9 cellular contexts compared by ENCODE assay signal in the genomic region with DNA sequence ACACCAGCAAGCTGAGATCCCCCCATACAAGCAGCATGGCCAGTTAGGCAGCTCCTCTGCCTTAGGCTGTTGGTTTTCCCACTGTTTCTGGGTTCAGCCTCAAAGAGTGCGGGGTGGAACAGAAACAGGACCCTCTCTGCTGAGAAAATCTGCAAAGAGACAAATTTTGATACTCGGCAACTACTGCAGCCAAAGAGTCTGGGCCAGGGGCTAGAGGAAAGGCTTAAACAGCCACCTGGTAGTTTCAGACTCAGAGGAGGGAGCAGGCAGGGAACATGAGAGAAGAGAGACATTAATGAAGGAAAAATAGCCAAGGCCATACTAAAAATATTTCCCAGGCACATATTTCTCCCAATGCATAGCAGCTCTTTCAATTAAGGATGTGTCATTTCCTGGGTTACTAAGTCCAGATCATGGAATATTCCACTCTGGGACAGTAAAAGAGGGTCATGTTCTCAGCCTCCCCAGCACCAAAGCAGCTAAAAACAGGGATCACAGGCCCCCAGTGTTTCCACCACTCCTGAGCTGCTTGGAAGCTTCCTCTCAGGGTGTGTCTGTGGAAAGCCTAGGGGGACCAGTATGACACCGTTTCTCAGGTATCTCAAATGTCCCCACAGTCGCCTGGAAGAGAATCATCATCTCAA. TPM values are rescaled to one million over a fixed set of nuclear protein-coding genes. Genes with fewer than 3 reads are reported as not detected.
DNase-seq lines count a peak whose midpoint lies in the region; ATAC-seq, FAIRE-seq and TF ChIP-seq lines count a peak whose summit lies in the region.
"Had no signal": no experiment of that assay in that cellular context is flagged by ENCODE, and none has a peak within 500 bp of the region (broad histone marks: within the 10 kb centered on the region; RNA-seq: fewer than 3 reads in every experiment).

No MANE protein-coding gene starts in this region.

- 51% methylated on average over 4 of the region's 4 CpGs for WGBS in A549 (ENCODE audit: missing lambda C conversion rate)
- 89 to 90% methylated on average over 3 to 4 of the region's 4 CpGs for WGBS in endodermal cell (ENCODE audit: insufficient coverage in 1 of 2, insufficient read length in 1 of 2), 2 experiments

- H3K27ac ChIP-seq in A549 (peak overlapping the region; percentile 74 to 90), endodermal cell (ENCODE audit: low read depth, low read length) (peak overlapping the region; percentile 56)

- FAIRE-seq in A549 (lab: Jason Lieb, UNC) = no peak

- H3K9me3 Mint-ChIP-seq in endodermal cell = peaks cover 17% of the 10 kb centered on the region
- H3K9me3 Mint-ChIP-seq in mesothelial cell of epicardium = peaks cover 9% of the 10 kb centered on the region

- peak overlapping the region; percentile 68 for H3K4me2 ChIP-seq in A549

- TF ChIP-seq RAD21 in A549 (conservative IDR thresholded peaks at IDR 0.05 in 1 of 2, IDR thresholded peaks at IDR 0.05 in 1 of 2) = no peak

- POLR2A ChIA-PET in A549 (lab: Yijun Ruan, JAX) = interaction anchor here (0.6 to 1.1 kb wide), 3 partner anchors 12 to 30 kb away, joined by 3 read pairs; a partner anchor contains a TSS

- TF ChIP-seq POLR2A in A549 (IDR thresholded peaks at IDR 0.05; ENCODE audit: low read length) = no peak

- H3K4me1 ChIP-seq in A549 (peaks cover 54% of the 10 kb centered on the region), endodermal cell (ENCODE audit: control insufficient read depth, insufficient read depth, low read length) (peaks cover 14% of the 10 kb centered on the region), HAP-1 (no peaks in the 10 kb centered on the region)

- H3K27me3 ChIP-seq in endodermal cell (ENCODE audit: control insufficient read depth, insufficient read depth, low read length, poor library complexity, severe bottlenecking) (no peaks in the 10 kb centered on the region), HAP-1 (ENCODE audit: low read depth) (no peaks in the 10 kb centered on the region)

- H3K4me3 Mint-ChIP-seq in endodermal cell = no peak overlapping the region
- H3K4me3 Mint-ChIP-seq in mesothelial cell of epicardium = no peak overlapping the region

- H3K36me3 Mint-ChIP-seq in endodermal cell (ENCODE audit: low read depth) (peaks cover 68% of the 10 kb centered on the region), mesothelial cell of epicardium (peaks cover 30% of the 10 kb centered on the region)

- TF ChIP-seq CTCF in A549 (IDR thresholded peaks at IDR 0.05) (no peak), endodermal cell (conservative IDR thresholded peaks at IDR 0.05) (no peak), mesothelial cell of epicardium (IDR thresholded peaks at IDR 0.05; ENCODE audit: unreplicated experiment) (no peak)

- ATAC-seq in A549 (peak; percentile 16 to 44; a peak in 5 of 6 replicates), GM19463 (IDR thresholded peaks at IDR 0.05; ENCODE audit: unreplicated experiment) (no peak)

- CTCF ChIA-PET in A549 (lab: Yijun Ruan, JAX) = interaction anchor here (0.9 to 4.6 kb wide), 8 partner anchors 10 to 102 kb away, joined by 3 to 30 read pairs (median 6); no protein-coding TSS in a partner anchor

- H3K36me3 ChIP-seq in endodermal cell (ENCODE audit: control insufficient read depth, insufficient read depth, low read length) (peaks cover 81% of the 10 kb centered on the region), HAP-1 (replicated peaks) (peaks cover 19% of the 10 kb centered on the region)

- H3K27ac Mint-ChIP-seq in endodermal cell (peak overlapping the region; percentile 97), mesothelial cell of epicardium (peak overlapping the region; percentile 97)

- in situ Hi-C loops in HAP-1 (cut with MboI; ENCODE audit: low sequenced_read_pairs) = no loop called here

- peaks cover 11% of the 10 kb centered on the region; the same call in 1 of the 3 replicates for H3K9me3 ChIP-seq in A549
- H3K9me3 ChIP-seq in endodermal cell (ENCODE audit: control insufficient read depth, low read length) = peaks cover 23% of the 10 kb centered on the region
- H3K9me3 ChIP-seq in HAP-1 = no peaks in the 10 kb centered on the region

- H3K4me3 ChIP-seq in A549 (no peak overlapping the region), endodermal cell (ENCODE audit: low read length) (peak overlapping the region; percentile 48), HAP-1 (no peak overlapping the region)

- H3K27me3 Mint-ChIP-seq in endodermal cell (ENCODE audit: insufficient read depth) (no peaks in the 10 kb centered on the region), mesothelial cell of epicardium (ENCODE audit: low read depth) (no peaks in the 10 kb centered on the region)

- peak overlapping the region; percentile 52 for H3K9ac ChIP-seq in endodermal cell (ENCODE audit: extremely low read depth, low read length, poor library complexity, severe bottlenecking)

- H3K4me1 Mint-ChIP-seq in endodermal cell (peaks cover 51% of the 10 kb centered on the region), mesothelial cell of epicardium (peaks cover 33% of the 10 kb centered on the region)

- DNase-seq in A549 (ENCODE audit: low read depth in 1 of 2, low spot score in 1 of 2) = no peak
- DNase-seq in NCI-H226 = peak; percentile 65
- DNase-seq in endodermal cell = no peak
- DNase-seq in mesothelial cell of epicardium (ENCODE audit: low spot score in 2 of 2, unreplicated experiment in 2 of 2) = no peak
- no peak for DNase-seq in HAP-1 (ENCODE audit: low spot score in 2 of 2)
- DNase-seq in superior temporal gyrus (ENCODE audit: extremely low spot score) = no peak
- no peak for DNase-seq in NCI-H1694 (lab: John Stamatoyannopoulos, UW)
- DNase-seq: cerebellar nuclear complex had no signal

- no peak for TF ChIP-seq EP300 in A549 (IDR thresholded peaks at IDR 0.05)

TF ChIP-seq in A549, 52 proteins besides CTCF, POLR2A, EP300 and RAD21:
- TF ChIP-seq CBX8 (IDR thresholded peaks at IDR 0.05) (no peak), RARB (CRISPR knock-in tag; IDR thresholded peaks at IDR 0.05) (no peak), POLR2AphosphoS2 (conservative IDR thresholded peaks at IDR 0.05; ENCODE audit: low read length) (no peak), CEBPB (IDR thresholded peaks at IDR 0.05) (0 out of 4 replicates have a peak, but pooled peaks of 1 of the 2 experiments have one; percentile 3), CHD4 (IDR thresholded peaks at IDR 0.05; ENCODE audit: borderline replicate concordance) (no peak)
- TF ChIP-seq, protein P1, sequence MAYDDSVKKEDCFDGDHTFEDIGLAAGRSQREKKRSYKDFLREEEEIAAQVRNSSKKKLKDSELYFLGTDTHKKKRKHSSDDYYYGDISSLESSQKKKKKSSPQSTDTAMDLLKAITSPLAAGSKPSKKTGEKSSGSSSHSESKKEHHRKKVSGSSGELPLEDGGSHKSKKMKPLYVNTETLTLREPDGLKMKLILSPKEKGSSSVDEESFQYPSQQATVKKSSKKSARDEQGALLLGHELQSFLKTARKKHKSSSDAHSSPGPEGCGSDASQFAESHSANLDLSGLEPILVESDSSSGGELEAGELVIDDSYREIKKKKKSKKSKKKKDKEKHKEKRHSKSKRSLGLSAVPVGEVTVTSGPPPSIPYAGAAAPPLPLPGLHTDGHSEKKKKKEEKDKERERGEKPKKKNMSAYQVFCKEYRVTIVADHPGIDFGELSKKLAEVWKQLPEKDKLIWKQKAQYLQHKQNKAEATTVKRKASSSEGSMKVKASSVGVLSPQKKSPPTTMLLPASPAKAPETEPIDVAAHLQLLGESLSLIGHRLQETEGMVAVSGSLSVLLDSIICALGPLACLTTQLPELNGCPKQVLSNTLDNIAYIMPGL (CRISPR knock-in tag; IDR thresholded peaks at IDR 0.05; ENCODE audit: borderline replicate concordance) = no peak

RNA-seq across cellular contexts. Expression of a gene that starts 29.8 kb away (rescaled TPM):
- polyA plus RNA-seq in A549 (2011; rRNA removed) (92.5 and 132 TPM in 2 replicates), A549 (2017; fragmentation: RNase III; extraction: RNeasy Plus Mini Kit Qiagen cat#74134 plus additional on column Dnase treatment) (123 to 147 TPM (median 128 TPM) in 3 replicates)
- 101 and 102 TPM in 2 replicates for polyA plus RNA-seq in A549 (2012; cell fraction: cytosol; rRNA removed)
- 58.7 and 96.7 TPM in 2 replicates for polyA plus RNA-seq in A549 (2012; cell fraction: nucleus; rRNA removed)
- polyA minus RNA-seq in A549 (2011; rRNA and poly(A)+ RNA removed) = 119 and 120 TPM in 2 replicates
- total RNA-seq in endodermal cell (100 to 1,000 TPM in 1 of 2 donors, 10 to 100 TPM in 1; 93.9 to 158 TPM), mesothelial cell of epicardium (121 to 131 TPM (median 122 TPM) in 3 replicates)
- polyA plus RNA-seq in endodermal cell (2013, experiment 1 of 2) = 133 TPM
- 133 TPM for polyA plus RNA-seq in endodermal cell (2013, experiment 2 of 2)
